In the genomic region with DNA sequence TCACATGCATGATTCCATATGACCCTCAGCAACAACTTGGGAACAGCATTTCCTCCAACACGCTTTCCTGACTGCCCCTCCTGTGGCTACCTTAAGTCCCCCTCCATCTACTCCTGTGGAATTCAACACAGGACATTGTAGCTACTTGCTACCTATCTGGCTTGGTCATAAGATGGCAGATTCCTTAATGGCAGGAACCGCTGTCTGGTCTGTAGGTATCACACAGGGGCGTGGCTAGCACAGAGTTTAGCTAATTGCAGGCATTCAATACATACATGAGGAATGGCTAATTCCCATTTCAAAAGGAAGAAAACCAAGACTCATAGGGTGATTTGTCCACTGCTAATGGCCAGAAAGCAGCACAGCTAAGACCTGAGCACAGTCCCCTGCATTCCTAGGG, we compare ENCODE assay signal across 31 cellular contexts. TPM values are rescaled to one million over a fixed set of nuclear protein-coding genes. Genes with fewer than 3 reads are reported as not detected.
"Had no signal": no experiment of that assay in that cellular context is flagged by ENCODE, and none has a peak within 500 bp of the region (broad histone marks: within the 10 kb centered on the region; RNA-seq: fewer than 3 reads in every experiment).

No MANE protein-coding gene starts in this region.

- ATAC-seq: activated CD4-positive, alpha-beta T cell treated with anti-CD3 and anti-CD28 coated beads for 36 hours; activated CD8-positive, alpha-beta memory T cell treated with anti-CD3 and anti-CD28 coated beads, Interleukin-2, amount 10 ng/mL, durations not matched to agents 7 days and 5 days; activated CD8-positive, alpha-beta T cell treated with anti-CD3 and anti-CD28 coated beads, Interleukin-2, amount 10 ng/mL, durations not matched to agents 7 days and 5 days; activated T-helper 17 cell treated with anti-CD3 and anti-CD28 coated beads, Interleukin-2, amount 50 U/mL, for 72 hours; body of pancreas; effector memory CD8-positive, alpha-beta T cell; gastroesophageal sphincter had no signal

- H3K9me3 Mint-ChIP-seq: activated CD4-positive, alpha-beta memory T cell treated with anti-CD3 and anti-CD28 coated beads for 36 hours; activated CD4-positive, alpha-beta T cell treated with anti-CD3 and anti-CD28 coated beads, Interleukin-2, amount 10 ng/mL, durations not matched to agents 24 days and 14 days; activated T-helper 17 cell treated with anti-CD3 and anti-CD28 coated beads, Interleukin-2, amount 50 U/mL, for 72 hours; effector memory CD8-positive, alpha-beta T cell had no signal

- FAIRE-seq: colon, endothelial cell of umbilical vein had no signal

- H3K4me1 ChIP-seq: esophagus squamous epithelium, gastroesophageal sphincter, heart right ventricle had no signal

- H3K9me3 ChIP-seq: body of pancreas, esophagus squamous epithelium, gastroesophageal sphincter, heart right ventricle had no signal

- H3K27ac Mint-ChIP-seq: activated CD4-positive, alpha-beta memory T cell treated with anti-CD3 and anti-CD28 coated beads for 36 hours; activated CD4-positive, alpha-beta T cell treated with anti-CD3 and anti-CD28 coated beads for 36 hours; activated CD4-positive, alpha-beta T cell treated with anti-CD3 and anti-CD28 coated beads, Interleukin-2, amount 10 ng/mL, durations not matched to agents 24 days and 14 days; activated CD8-positive, alpha-beta memory T cell treated with anti-CD3 and anti-CD28 coated beads, Interleukin-2, amount 10 ng/mL, durations not matched to agents 7 days and 5 days; activated CD8-positive, alpha-beta T cell treated with anti-CD3 and anti-CD28 coated beads, Interleukin-2, amount 10 ng/mL, durations not matched to agents 7 days and 5 days; activated naive CD8-positive, alpha-beta T cell had no signal

- H3K27me3 ChIP-seq: body of pancreas, esophagus squamous epithelium, gastroesophageal sphincter, heart right ventricle had no signal

- H3K27ac ChIP-seq: body of pancreas, epithelial cell of prostate, esophagus squamous epithelium, gastroesophageal sphincter, heart right ventricle had no signal

- H3K4me3 Mint-ChIP-seq: activated CD4-positive, alpha-beta memory T cell treated with anti-CD3 and anti-CD28 coated beads for 36 hours; activated CD4-positive, alpha-beta T cell treated with anti-CD3 and anti-CD28 coated beads for 36 hours; activated CD4-positive, alpha-beta T cell treated with anti-CD3 and anti-CD28 coated beads, Interleukin-2, amount 10 ng/mL, durations not matched to agents 24 days and 14 days; activated CD8-positive, alpha-beta memory T cell treated with anti-CD3 and anti-CD28 coated beads, Interleukin-2, amount 10 ng/mL, durations not matched to agents 7 days and 5 days; activated CD8-positive, alpha-beta T cell treated with anti-CD3 and anti-CD28 coated beads, Interleukin-2, amount 10 ng/mL, durations not matched to agents 7 days and 5 days; activated naive CD8-positive, alpha-beta T cell; activated T-helper 17 cell treated with anti-CD3 and anti-CD28 coated beads, Interleukin-2, amount 50 U/mL, for 72 hours; effector memory CD8-positive, alpha-beta T cell had no signal

- H3K4me3 ChIP-seq: body of pancreas, esophagus squamous epithelium, gastroesophageal sphincter, heart right ventricle had no signal

- H3K27me3 Mint-ChIP-seq: activated CD4-positive, alpha-beta memory T cell treated with anti-CD3 and anti-CD28 coated beads for 36 hours; activated CD4-positive, alpha-beta T cell treated with anti-CD3 and anti-CD28 coated beads for 36 hours; activated CD4-positive, alpha-beta T cell treated with anti-CD3 and anti-CD28 coated beads, Interleukin-2, amount 10 ng/mL, durations not matched to agents 24 days and 14 days; activated CD8-positive, alpha-beta memory T cell treated with anti-CD3 and anti-CD28 coated beads, Interleukin-2, amount 10 ng/mL, durations not matched to agents 7 days and 5 days; activated naive CD8-positive, alpha-beta T cell; activated T-helper 17 cell treated with anti-CD3 and anti-CD28 coated beads, Interleukin-2, amount 50 U/mL, for 72 hours; effector memory CD8-positive, alpha-beta T cell had no signal

- DNase-seq: activated CD4-positive, alpha-beta memory T cell treated with anti-CD3 and anti-CD28 coated beads for 36 hours; activated CD4-positive, alpha-beta T cell treated with anti-CD3 and anti-CD28 coated beads for 36 hours; activated CD4-positive, alpha-beta T cell treated with anti-CD3 and anti-CD28 coated beads, Interleukin-2, amount 10 ng/mL, durations not matched to agents 24 days and 14 days; activated CD4-positive, CD25-positive, alpha-beta regulatory T cell; activated CD4-positive, CD25-positive, alpha-beta regulatory T cell treated with anti-CD3 and anti-CD28 coated beads, Interleukin-2, amount 50 U/mL, for 72 hours; activated CD8-positive, alpha-beta memory T cell treated with anti-CD3 and anti-CD28 coated beads, Interleukin-2, amount 10 ng/mL, durations not matched to agents 7 days and 5 days; activated CD8-positive, alpha-beta memory T cell treated with anti-CD3 and anti-CD28 coated beads, Interleukin-2, amount 50 U/mL, for 4 hours; activated CD8-positive, alpha-beta T cell treated with anti-CD3 and anti-CD28 coated beads, Interleukin-2, amount 10 ng/mL, durations not matched to agents 7 days and 5 days; activated effector memory CD4-positive, alpha-beta T cell treated with Interleukin-2 at 50 U/mL for 16 hours; activated gamma-delta T cell treated with Interleukin-2 at 50 U/mL for 16 hours; activated naive CD4-positive, alpha-beta T cell treated with anti-CD3 and anti-CD28 coated beads, Interleukin-2, amount 50 U/mL, for 16 hours; activated naive CD4-positive, alpha-beta T cell treated with Interleukin-2 at 50 U/mL for 16 hours; activated T-cell treated with anti-CD3 and anti-CD28 coated beads, Interleukin-2, amount 50 U/mL, for 1 hour; amygdala; aorta; body of pancreas; caudate nucleus; cortex of kidney; dermis blood vessel endothelial cell; effector CD4-positive, alpha-beta T cell; effector memory CD8-positive, alpha-beta T cell; esophagus squamous epithelium; foreskin melanocyte; heart right ventricle; T-helper 2 cell had no signal

RNA-seq across cellular contexts. Expression of gene EME1, which starts 15.7 kb away (rescaled TPM):
- total RNA-seq: body of pancreas had no signal
